In genomic region chr9:42288002-42288864, GRCh38 we compare ENCODE assay signal across 7 cellular contexts.
DNase-seq lines count a peak whose midpoint lies in the region; ATAC-seq, FAIRE-seq and TF ChIP-seq lines count a peak whose summit lies in the region.
"Not testable (repeated sequence)": the region's sequence is repeated elsewhere in the genome, so short reads cannot be mapped to it uniquely, and the experiment has no call there.

No MANE protein-coding gene starts in this region.

- not testable (repeated sequence) for H3F3A ChIP-seq in GM23338 (replicated peaks; ENCODE audit: low read depth)

- H4K20me1 ChIP-seq in GM23338 (replicated peaks; ENCODE audit: insufficient read depth); HepG2 (ENCODE audit: insufficient read depth, low read length): not testable (repeated sequence)

- CTCF ChIA-PET in HepG2 (lab: Yijun Ruan, JAX; ENCODE audit: low intra/inter-chr PET ratio, low total read pairs), result not testable (repeated sequence)

- not testable (repeated sequence) for H3K4me2 ChIP-seq in GM23338; HepG2 (ENCODE audit: low read depth, low read length)

- not testable (repeated sequence) for TF ChIP-seq POLR2A in gastroesophageal sphincter (IDR thresholded peaks at IDR 0.05); HepG2 (IDR thresholded peaks at IDR 0.05; ENCODE audit: insufficient read depth in 1 of 2, low read depth in 2 of 2, low read length in 2 of 2); upper lobe of left lung (IDR thresholded peaks at IDR 0.05)

- WGBS in gastroesophageal sphincter (ENCODE audit: low coverage in 1 of 2), 2 donors, result 55 to 90% methylated on average over 2 to 19 of the region's 51 CpGs
- WGBS in HepG2 (ENCODE audit: low lambda C conversion rate), result 62% methylated on average over 41 of the region's 51 CpGs
- WGBS in upper lobe of left lung, 2 donors, result 87 to 90% methylated on average over 35 to 40 of the region's 51 CpGs

- not testable (repeated sequence) for H3K27ac Mint-ChIP-seq in GM23338; natural killer cell treated with Interleukin-12 subunit alpha and Interleukin-12 subunit beta and Interleukin-15 and Interleukin-18, amount 100 ng/mL, for 72 hours

- intact Hi-C loops in HepG2 (cut with micrococcal nuclease; ENCODE audit: unreplicated experiment); sciatic nerve (cut with DNase I): not testable (repeated sequence)

- H3K27me3 Mint-ChIP-seq in GM23338 (ENCODE audit: insufficient read depth, low read depth, poor library complexity); natural killer cell treated with Interleukin-12 subunit alpha and Interleukin-12 subunit beta and Interleukin-15 and Interleukin-18, amount 100 ng/mL, for 72 hours: not testable (repeated sequence)

- not testable (repeated sequence) for TF ChIP-seq CTCF in GM23338 (conservative IDR thresholded peaks at IDR 0.05; ENCODE audit: low read depth in 2 of 2); choroid plexus epithelial cell (conservative IDR thresholded peaks at IDR 0.05; ENCODE audit: low read depth, low read length); gastroesophageal sphincter (IDR thresholded peaks at IDR 0.05); HepG2 (CRISPR knock-in tag; IDR thresholded peaks at IDR 0.05); upper lobe of left lung (IDR thresholded peaks at IDR 0.05)

- FAIRE-seq in HepG2 (lab: Jason Lieb, UNC), result not testable (repeated sequence)

- H3K27ac ChIP-seq in GM23338 (ENCODE audit: low read depth); gastroesophageal sphincter; HepG2 (ENCODE audit: extremely low read length, insufficient read depth, low read length); upper lobe of left lung: not testable (repeated sequence)

- not testable (repeated sequence) for H3K36me3 Mint-ChIP-seq in GM23338 (ENCODE audit: low read depth); natural killer cell treated with Interleukin-12 subunit alpha and Interleukin-12 subunit beta and Interleukin-15 and Interleukin-18, amount 100 ng/mL, for 72 hours

- not testable (repeated sequence) for H3K4me1 Mint-ChIP-seq in GM23338; natural killer cell treated with Interleukin-12 subunit alpha and Interleukin-12 subunit beta and Interleukin-15 and Interleukin-18, amount 100 ng/mL, for 72 hours (ENCODE audit: low read depth in 2 of 2)

- not testable (repeated sequence) for H3K9me3 ChIP-seq in gastroesophageal sphincter; HepG2 (ENCODE audit: low read length); upper lobe of left lung

- not testable (repeated sequence) for H3K9me3 Mint-ChIP-seq in GM23338; natural killer cell treated with Interleukin-12 subunit alpha and Interleukin-12 subunit beta and Interleukin-15 and Interleukin-18, amount 100 ng/mL, for 72 hours

- not testable (repeated sequence) for TF ChIP-seq RAD21 in HepG2 (CRISPR knock-in tag; IDR thresholded peaks at IDR 0.05)

- BruUV-seq in HepG2 (replicated peaks; lab: Mats Ljungman, UMichigan), result not testable (repeated sequence)

- POLR2A ChIA-PET in HepG2 (lab: Yijun Ruan, JAX), result not testable (repeated sequence)

- not testable (repeated sequence) for H2AFZ ChIP-seq in GM23338; HepG2 (ENCODE audit: low read length)

- H3K4me1 ChIP-seq in GM23338 (ENCODE audit: insufficient read depth); gastroesophageal sphincter; HepG2 (ENCODE audit: insufficient read depth, low read length); upper lobe of left lung: not testable (repeated sequence)

- ATAC-seq in GM23338 (peak; percentile 75), gastroesophageal sphincter (peak; percentile 25), HepG2 (peak; percentile 37; the same call in 2 of the 3 replicates), sciatic nerve (peak; percentile 40), upper lobe of left lung (ENCODE audit: low FRiP score in 2 of 2) (peak; percentile 14 to 58)
- peak; percentile 48 to 50 for ATAC-seq in natural killer cell treated with Interleukin-12 subunit alpha and Interleukin-12 subunit beta and Interleukin-15 and Interleukin-18, amount 100 ng/mL, for 72 hours

- H3K27me3 ChIP-seq in GM23338 (ENCODE audit: insufficient read depth); gastroesophageal sphincter; HepG2 (ENCODE audit: control insufficient read depth in 1 of 2, insufficient read depth in 2 of 2, low read length in 2 of 2); upper lobe of left lung: not testable (repeated sequence)

- H3K4me3 ChIP-seq in GM23338; gastroesophageal sphincter; HepG2 (replicated peaks in 1 of 3; ENCODE audit: insufficient read depth in 1 of 3, low read depth in 2 of 3, low read length in 3 of 3); upper lobe of left lung: not testable (repeated sequence)
- peak overlapping the region; percentile 32 for H3K4me3 ChIP-seq in choroid plexus epithelial cell (ENCODE audit: low read depth, low read length)

- not testable (repeated sequence) for H3K36me3 ChIP-seq in GM23338 (ENCODE audit: insufficient read depth); gastroesophageal sphincter; HepG2 (replicated peaks in 1 of 2; ENCODE audit: control insufficient read depth in 1 of 2, insufficient read depth in 2 of 2, low read length in 2 of 2); upper lobe of left lung

- H3K9me2 ChIP-seq in GM23338 (ENCODE audit: insufficient read depth), result not testable (repeated sequence)

- not testable (repeated sequence) for H3K9ac ChIP-seq in HepG2 (ENCODE audit: insufficient read depth, low read depth, low read length)

- not testable (repeated sequence) for H3K79me2 ChIP-seq in GM23338 (replicated peaks; ENCODE audit: insufficient read depth); HepG2 (ENCODE audit: insufficient read depth, low read length)

- in situ Hi-C loops in HepG2 (cut with HindIII; ENCODE audit: extremely low pct_ligation_motif_present, low pct_unique_long_range_greater_than_20kb), result not testable (repeated sequence)

- H3K4me3 Mint-ChIP-seq in GM23338; natural killer cell treated with Interleukin-12 subunit alpha and Interleukin-12 subunit beta and Interleukin-15 and Interleukin-18, amount 100 ng/mL, for 72 hours: not testable (repeated sequence)

- not testable (repeated sequence) for DNase-seq in GM23338 (ENCODE audit: low spot score); choroid plexus epithelial cell (ENCODE audit: low read depth); HepG2 (ENCODE audit: low spot score); natural killer cell treated with Interleukin-12 subunit alpha and Interleukin-12 subunit beta and Interleukin-15 and Interleukin-18, amount 100 ng/mL, for 72 hours (ENCODE audit: low spot score); sciatic nerve (ENCODE audit: low spot score)
- peak in 1 of 2 donors; percentile 68 for DNase-seq in upper lobe of left lung

- not testable (repeated sequence) for TF ChIP-seq EP300 in gastroesophageal sphincter (IDR thresholded peaks at IDR 0.05); HepG2 (IDR thresholded peaks at IDR 0.05; ENCODE audit: low read depth in 2 of 2, low read length in 2 of 2); HepG2 (CRISPR knock-in tag; IDR thresholded peaks at IDR 0.05; ENCODE audit: borderline replicate concordance); upper lobe of left lung (IDR thresholded peaks at IDR 0.05)

Comparison
In these comparisons a context has a peak if more than half of its experiments do, and no peak if none do; other contexts are left out.
1. ATAC-seq: peak in every context shown above with its lines; median percentile 75 in GM23338; 49 in natural killer cell treated with Interleukin-12 subunit alpha and Interleukin-12 subunit beta and Interleukin-15 and Interleukin-18, amount 100 ng/mL, for 72 hours; 40 in sciatic nerve; 37 in HepG2; 36 in upper lobe of left lung; 25 in gastroesophageal sphincter.